Comparison of ENCODE assay signal across 9 cellular contexts in the genomic region with DNA sequence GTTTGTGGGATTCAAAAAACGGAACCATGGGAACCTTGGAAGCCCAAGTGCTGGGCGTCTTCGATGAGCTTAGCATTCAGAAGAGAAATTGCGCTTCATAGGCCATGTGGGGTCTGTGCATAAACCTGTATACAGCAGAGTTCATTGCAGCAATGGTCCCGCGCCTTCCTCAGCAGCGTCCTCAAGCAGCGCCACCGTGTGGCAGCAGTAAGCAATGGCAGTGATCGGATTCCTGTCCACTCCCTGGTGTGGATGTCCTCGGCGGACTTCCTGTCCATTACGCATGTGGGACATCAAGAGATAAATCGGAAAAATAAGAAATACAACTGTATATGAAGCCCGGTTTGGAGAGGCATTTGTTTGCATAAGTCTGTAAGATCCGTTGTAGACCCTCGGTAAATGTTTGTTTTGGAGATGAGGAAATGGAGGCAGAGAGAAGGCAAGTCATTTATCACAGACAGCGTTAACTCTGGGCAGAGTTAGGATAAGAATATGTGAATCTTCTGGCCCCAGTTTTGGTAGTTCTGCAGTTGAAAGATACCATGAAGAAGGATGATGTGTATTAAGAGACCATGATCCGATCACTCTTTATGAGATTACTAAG. TPM values are rescaled to one million over a fixed set of nuclear protein-coding genes. Genes with fewer than 3 reads are reported as not detected.
A peak's percentile ranks its signal among the peaks of the same experiment; 100 is the strongest.
DNase-seq lines count a peak whose midpoint lies in the region; ATAC-seq and TF ChIP-seq lines count a peak whose summit lies in the region.
"Had no signal": no experiment of that assay in that cellular context is flagged by ENCODE, and none has a peak within 500 bp of the region (broad histone marks: within the 10 kb centered on the region; RNA-seq: fewer than 3 reads in every experiment).

No MANE protein-coding gene starts in this region.

- H4K20me1 ChIP-seq in PC-3 (ENCODE audit: low read length), result no peaks in the 10 kb centered on the region

- H3F3A ChIP-seq in PC-3 (ENCODE audit: low read length, unreplicated experiment), result no peaks in the 10 kb centered on the region

- ATAC-seq in PC-3 (no peak), HG02938 (IDR thresholded peaks at IDR 0.05; ENCODE audit: unreplicated experiment) (no peak)

- no peaks in the 10 kb centered on the region for H3K79me2 ChIP-seq in PC-3 (ENCODE audit: low read length)

- H3K4me3 Mint-ChIP-seq in glutamatergic neuron (ENCODE audit: unreplicated experiment), result no peak overlapping the region
- no peak overlapping the region for H3K4me3 Mint-ChIP-seq in Calu3 (ENCODE audit: low read depth, unreplicated experiment)

- H3K4me2 ChIP-seq in PC-3 (ENCODE audit: low read length), result no peak overlapping the region

- H3K36me3 Mint-ChIP-seq in glutamatergic neuron (ENCODE audit: unreplicated experiment) (no peaks in the 10 kb centered on the region), Calu3 (ENCODE audit: insufficient read depth, unreplicated experiment) (no peaks in the 10 kb centered on the region)

- H3K9ac ChIP-seq in PC-3 (ENCODE audit: low read length), result no peak overlapping the region

- peaks cover 30% of the 10 kb centered on the region for H3K9me3 ChIP-seq in PC-3 (ENCODE audit: low read length)

- H3K27ac ChIP-seq in PC-3 (ENCODE audit: low read length), result no peak overlapping the region

- H3K27me3 Mint-ChIP-seq in glutamatergic neuron (ENCODE audit: unreplicated experiment) (no peaks in the 10 kb centered on the region), Calu3 (ENCODE audit: unreplicated experiment) (no peaks in the 10 kb centered on the region)

- no peaks in the 10 kb centered on the region for H3K4me1 ChIP-seq in PC-3 (ENCODE audit: insufficient read depth, low read length)

- intact Hi-C loops in PC-3 (cut with micrococcal nuclease) (no loop called here), Calu3 (cut with micrococcal nuclease; ENCODE audit: unreplicated experiment) (no loop called here)

- DNase-seq in GM10266 (ENCODE audit: extremely low spot score), result peak; percentile 35
- DNase-seq in H4 (ENCODE audit: low spot score), result peak; percentile 69
- DNase-seq in PC-3, result peak; percentile 3
- peak; percentile 74 for DNase-seq in glutamatergic neuron
- no peak for DNase-seq in Calu3
- DNase-seq in activated CD4-positive, CD25-positive, alpha-beta regulatory T cell (lab: John Stamatoyannopoulos, UW), result no peak
- DNase-seq in ureter (ENCODE audit: low spot score), result no peak

- TF ChIP-seq CTCF in GM10266 (IDR thresholded peaks at IDR 0.05; ENCODE audit: control insufficient read depth, insufficient read depth, low read depth, missing control alignments) (peak; percentile 73), PC-3 (conservative IDR thresholded peaks at IDR 0.05; ENCODE audit: low read depth, low read length) (peak; percentile 54), glutamatergic neuron (IDR thresholded peaks at IDR 0.05; ENCODE audit: partially characterized antibody, unreplicated experiment) (peak; percentile 94), Calu3 (IDR thresholded peaks at IDR 0.05; ENCODE audit: unreplicated experiment) (no peak)

- POLR2A ChIA-PET in PC-3 (lab: Charles Lee; ENCODE audit: unreplicated experiment), result no interaction called here

- no peak overlapping the region for H3K27ac Mint-ChIP-seq in glutamatergic neuron (ENCODE audit: unreplicated experiment)
- H3K27ac Mint-ChIP-seq in Calu3 (ENCODE audit: unreplicated experiment), result no peak overlapping the region

- BruUV-seq in PC-3 (replicated peaks; lab: Mats Ljungman, UMichigan) (no TSS peak), Calu3 (replicated peaks; lab: Mats Ljungman, UMichigan) (no TSS peak)

- H3K9me3 Mint-ChIP-seq in glutamatergic neuron (ENCODE audit: unreplicated experiment) (no peaks in the 10 kb centered on the region), Calu3 (ENCODE audit: low read depth, unreplicated experiment) (peaks cover 9% of the 10 kb centered on the region)

- no peak overlapping the region for H2AFZ ChIP-seq in PC-3 (ENCODE audit: low read length)

- H3K36me3 ChIP-seq in PC-3 (ENCODE audit: low read depth, low read length), result no peaks in the 10 kb centered on the region

- H3K9me2 ChIP-seq in PC-3 (replicated peaks; ENCODE audit: low read length), result no peaks in the 10 kb centered on the region

- CTCF ChIA-PET in PC-3 (lab: Charles Lee) (no interaction called here), Calu3 (lab: Charles Lee) (no interaction called here)

- no peaks in the 10 kb centered on the region for H3K27me3 ChIP-seq in PC-3 (ENCODE audit: low read length)

- H3K4me3 ChIP-seq in PC-3 (ENCODE audit: low read length), result no peak overlapping the region

- H3K4me1 Mint-ChIP-seq in glutamatergic neuron (ENCODE audit: low read depth, unreplicated experiment), result peaks cover 1% of the 10 kb centered on the region
- H3K4me1 Mint-ChIP-seq in Calu3 (ENCODE audit: low read depth, unreplicated experiment), result no peaks in the 10 kb centered on the region

RNA-seq across cellular contexts. Expression of a gene that starts 57.7 kb away (rescaled TPM):
- 2.3 and 3.3 TPM in 2 replicates for total RNA-seq in H4 (2014; rRNA removed; shearing (Covaris generic))
- total RNA-seq in PC-3 (2014; rRNA removed), result not detected in 2 replicates
- total RNA-seq in glutamatergic neuron (ENCODE audit: unreplicated experiment), result 23.0 TPM
- total RNA-seq in Calu3 (2022), result 1.6 and 2.9 TPM in 2 replicates
- total RNA-seq in ureter, result 15.3 TPM
- total RNA-seq: LHCN-M2 had no signal

Comparison
In these comparisons a context has a peak if more than half of its experiments do, and no peak if none do; other contexts are left out.
1. DNase-seq: peak in GM10266 (single experiment), H4 (single experiment), PC-3 (single experiment) and glutamatergic neuron (single experiment); none in Calu3 (single experiment), activated CD4-positive, CD25-positive, alpha-beta regulatory T cell (0 of 4) and ureter (single experiment).